Comparison of ENCODE assay signal across 8 cellular contexts in genomic region chrX:15963858-15964257, GRCh38.
"Had no signal": no experiment of that assay in that cellular context is flagged by ENCODE, and none has a peak within 500 bp of the region (broad histone marks: within the 10 kb centered on the region; RNA-seq: fewer than 3 reads in every experiment).

No MANE protein-coding gene starts in this region.

- DNase-seq: GM23248, GOT3, H7, KBM-7 had no signal

- H3K27ac ChIP-seq: GM23248, KMS-11 had no signal

- H3K4me3 Mint-ChIP-seq: IgD-negative memory B cell had no signal

- H3K4me2 ChIP-seq: KMS-11 had no signal

- H3K9ac ChIP-seq: GM23248, KMS-11 had no signal

- H3K4me3 ChIP-seq: GM23248, HAP-1 had no signal

- H3K36me3 ChIP-seq: HAP-1 had no signal

- H3K9me3 ChIP-seq: HAP-1 had no signal

- H3K36me3 Mint-ChIP-seq: IgD-negative memory B cell had no signal

- H2AFZ ChIP-seq: GM23248 had no signal

- H3K9me3 Mint-ChIP-seq: IgD-negative memory B cell had no signal

- FAIRE-seq: HTR-8/SVneo had no signal
